Comparison of ENCODE assay signal across 12 cellular contexts in the genomic region with DNA sequence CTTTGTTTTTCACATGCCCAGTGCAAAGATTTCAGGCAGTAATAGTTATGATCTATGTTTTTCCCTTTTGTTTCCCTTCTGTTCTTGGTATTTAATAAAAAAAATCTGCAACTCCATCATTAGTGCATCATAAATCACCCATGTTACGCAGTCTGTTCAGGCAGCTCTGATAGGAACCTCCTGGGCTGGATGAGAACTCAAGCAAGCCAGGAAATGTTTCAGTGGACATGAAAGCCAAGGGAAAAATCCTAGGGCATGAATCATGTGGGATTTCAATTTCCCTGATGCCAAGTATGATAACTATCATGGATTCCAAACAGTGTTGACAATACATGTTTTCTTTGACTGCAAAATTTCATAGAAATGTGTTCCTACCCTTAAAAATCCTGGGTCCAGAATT.
DNase-seq lines count a peak whose midpoint lies in the region; ATAC-seq and TF ChIP-seq lines count a peak whose summit lies in the region.
"Had no signal": no experiment of that assay in that cellular context is flagged by ENCODE, and none has a peak within 500 bp of the region (broad histone marks: within the 10 kb centered on the region; RNA-seq: fewer than 3 reads in every experiment).

No MANE protein-coding gene starts in this region.

- DNase-seq in adipocyte (ENCODE audit: low read depth) (peak; percentile 96), glomerular endothelial cell (ENCODE audit: extremely low read depth, low read depth, low spot score) (peak; percentile 100), pulmonary artery endothelial cell (ENCODE audit: low read depth, low spot score) (peak; percentile 95), GM10248 (ENCODE audit: extremely low spot score) (no peak)
- DNase-seq: activated CD4-positive, alpha-beta T cell treated with anti-CD3 and anti-CD28 coated beads for 1 hour; activated naive CD8-positive, alpha-beta T cell treated with anti-CD3 and anti-CD28 coated beads, Interleukin-2, amount 50 U/mL, for 24 hours; NCI-H1417 had no signal

- peaks cover 0 to 8% (median 0%) of the 10 kb centered on the region in 11 experiments; a peak in 4 of 22 replicates for H3K9me3 ChIP-seq in BLaER1 treated with 17β-estradiol and CSF1 and Interleukin-3, amounts not matched to agents 10 nM and 100 nM (replicated peaks in 1 of 11)
- H3K9me3 ChIP-seq in adipocyte (ENCODE audit: control insufficient read depth, low read length): no peaks in the 10 kb centered on the region

- no peaks in the 10 kb centered on the region for H3K36me3 Mint-ChIP-seq in activated T-helper 17 cell treated with anti-CD3 and anti-CD28 coated beads, Interleukin-2, amount 50 U/mL, for 72 hours (ENCODE audit: low read depth)

- H3K4me2 ChIP-seq in BLaER1 treated with 17β-estradiol and CSF1 and Interleukin-3, amounts not matched to agents 10 nM and 100 nM: peak overlapping the region; percentile 18 to 83 (median 76)

- CTCF ChIA-PET in GM10248 (lab: Yijun Ruan, JAX): interaction anchor here (1.4 kb wide), 1 partner anchor 15 kb away, joined by 4 read pairs; no protein-coding TSS in a partner anchor

- peaks cover 30 to 57% (median 45%) of the 10 kb centered on the region in 10 experiments for H3K4me1 ChIP-seq in BLaER1 treated with 17β-estradiol and CSF1 and Interleukin-3, amounts not matched to agents 10 nM and 100 nM
- H3K4me1 ChIP-seq in adipocyte (ENCODE audit: control insufficient read depth, insufficient read depth, low read length): peaks cover 78% of the 10 kb centered on the region
- H3K4me1 ChIP-seq: parathyroid adenoma had no signal

- H3K27me3 Mint-ChIP-seq in activated T-helper 17 cell treated with anti-CD3 and anti-CD28 coated beads, Interleukin-2, amount 50 U/mL, for 72 hours: no peaks in the 10 kb centered on the region
- H3K27me3 Mint-ChIP-seq: activated naive CD8-positive, alpha-beta T cell treated with anti-CD3 and anti-CD28 coated beads, Interleukin-2, amount 50 U/mL, for 24 hours had no signal

- no peak overlapping the region for H3K9ac ChIP-seq in BLaER1 treated with 17β-estradiol and CSF1 and Interleukin-3, amounts not matched to agents 10 nM and 100 nM
- H3K9ac ChIP-seq in adipocyte (ENCODE audit: low read length): peak overlapping the region; percentile 82
- H3K9ac ChIP-seq: parathyroid adenoma had no signal

- H3K4me3 Mint-ChIP-seq in activated T-helper 17 cell treated with anti-CD3 and anti-CD28 coated beads, Interleukin-2, amount 50 U/mL, for 72 hours: no peak overlapping the region
- H3K4me3 Mint-ChIP-seq: activated naive CD8-positive, alpha-beta T cell treated with anti-CD3 and anti-CD28 coated beads, Interleukin-2, amount 50 U/mL, for 24 hours had no signal

- H3K9me3 Mint-ChIP-seq in activated T-helper 17 cell treated with anti-CD3 and anti-CD28 coated beads, Interleukin-2, amount 50 U/mL, for 72 hours: no peaks in the 10 kb centered on the region
- H3K9me3 Mint-ChIP-seq: activated naive CD8-positive, alpha-beta T cell treated with anti-CD3 and anti-CD28 coated beads, Interleukin-2, amount 50 U/mL, for 24 hours had no signal

- no peak overlapping the region for H3K27ac Mint-ChIP-seq in activated T-helper 17 cell treated with anti-CD3 and anti-CD28 coated beads, Interleukin-2, amount 50 U/mL, for 72 hours
- H3K27ac Mint-ChIP-seq: activated naive CD8-positive, alpha-beta T cell treated with anti-CD3 and anti-CD28 coated beads, Interleukin-2, amount 50 U/mL, for 24 hours had no signal

- ATAC-seq in activated T-helper 17 cell treated with anti-CD3 and anti-CD28 coated beads, Interleukin-2, amount 50 U/mL, for 72 hours (replicated peaks): no peak
- no peak for ATAC-seq in HG02852 (IDR thresholded peaks at IDR 0.05; ENCODE audit: unreplicated experiment)
- no peak for ATAC-seq in GM21360 (IDR thresholded peaks at IDR 0.05; ENCODE audit: unreplicated experiment)
- ATAC-seq: activated naive CD8-positive, alpha-beta T cell treated with anti-CD3 and anti-CD28 coated beads, Interleukin-2, amount 50 U/mL, for 24 hours had no signal

- H3K27me3 ChIP-seq in BLaER1 treated with 17β-estradiol and CSF1 and Interleukin-3, amounts not matched to agents 10 nM and 100 nM: no peaks in the 10 kb centered on the region
- H3K27me3 ChIP-seq in adipocyte (replicated peaks; ENCODE audit: control insufficient read depth, insufficient read depth, low read length): no peaks in the 10 kb centered on the region

- no peaks in the 10 kb centered on the region for H3K36me3 ChIP-seq in BLaER1 treated with 17β-estradiol and CSF1 and Interleukin-3, amounts not matched to agents 10 nM and 100 nM
- H3K36me3 ChIP-seq in adipocyte (ENCODE audit: control insufficient read depth, insufficient read depth, low read length, severe bottlenecking): no peaks in the 10 kb centered on the region

- no peak for TF ChIP-seq CTCF in GM10248 (IDR thresholded peaks at IDR 0.05; ENCODE audit: control extremely low read depth, extremely low read depth, low read depth, missing control alignments)

- H3K4me1 Mint-ChIP-seq in activated T-helper 17 cell treated with anti-CD3 and anti-CD28 coated beads, Interleukin-2, amount 50 U/mL, for 72 hours: no peaks in the 10 kb centered on the region

- peak overlapping the region in 6 of 11 experiments; percentile 6 to 26 (median 18); a peak in 6 of 22 replicates for H3K27ac ChIP-seq in BLaER1 treated with 17β-estradiol and CSF1 and Interleukin-3, amounts not matched to agents 10 nM and 100 nM
- H3K27ac ChIP-seq: parathyroid adenoma had no signal

- no peak overlapping the region for H3K4me3 ChIP-seq in BLaER1 treated with 17β-estradiol and CSF1 and Interleukin-3, amounts not matched to agents 10 nM and 100 nM
- H3K4me3 ChIP-seq in adipocyte (ENCODE audit: low read length): peak overlapping the region; percentile 25

- POLR2A ChIA-PET in GM10248 (lab: Yijun Ruan, JAX): no interaction called here

- no peaks in the 10 kb centered on the region for H4K20me1 ChIP-seq in BLaER1 treated with 17β-estradiol and CSF1 and Interleukin-3, amounts not matched to agents 10 nM and 100 nM
